Comparison of ENCODE assay signal across 22 cellular contexts in genomic region chr22:17357688-17358087, GRCh38. TPM values are rescaled to one million over a fixed set of nuclear protein-coding genes. Genes with fewer than 3 reads are reported as not detected.
DNase-seq lines count a peak whose midpoint lies in the region; ATAC-seq, FAIRE-seq and TF ChIP-seq lines count a peak whose summit lies in the region.
"Had no signal": no experiment of that assay in that cellular context is flagged by ENCODE, and none has a peak within 500 bp of the region (broad histone marks: within the 10 kb centered on the region; RNA-seq: fewer than 3 reads in every experiment).

No MANE protein-coding gene starts in this region.

- no peak overlapping the region for H3K9ac ChIP-seq in neuronal stem cell (ENCODE audit: low read depth, low read length, poor library complexity)
- no peak overlapping the region for H3K9ac ChIP-seq in kidney (ENCODE audit: low read length in 2 of 2)
- H3K9ac ChIP-seq: BLaER1 had no signal

- peaks cover 16% of the 10 kb centered on the region for H3K4me1 Mint-ChIP-seq in WTC11
- H3K4me1 Mint-ChIP-seq in nephron progenitor cell, result peaks cover 20% of the 10 kb centered on the region
- H3K4me1 Mint-ChIP-seq: B cell; CD4-positive, CD25-positive, alpha-beta regulatory T cell had no signal

- intact Hi-C loops in kidney (cut with DNase I) (no loop called here), ovary (cut with DNase I) (no loop called here)

- no peak overlapping the region for H2BK15ac ChIP-seq in neuronal stem cell (ENCODE audit: low read length)

- H3K36me3 ChIP-seq in neuronal stem cell (replicated peaks in 1 of 2; ENCODE audit: control insufficient read depth in 2 of 2, insufficient read depth in 2 of 2, low read length in 2 of 2) (no peaks in the 10 kb centered on the region), kidney (ENCODE audit: control insufficient read depth in 1 of 2, insufficient read depth in 2 of 2, low read length in 2 of 2) (no peaks in the 10 kb centered on the region), ovary (no peaks in the 10 kb centered on the region)
- H3K36me3 ChIP-seq: BLaER1 had no signal

- FAIRE-seq in kidney (lab: Jason Lieb, UNC), result no peak
- FAIRE-seq: A204.1, GM12878, GM18507, H1 had no signal

- H3K79me1 ChIP-seq in neuronal stem cell (ENCODE audit: low read depth, low read length), result no peaks in the 10 kb centered on the region

- H3K27me3 Mint-ChIP-seq in WTC11 (ENCODE audit: low read depth), result no peaks in the 10 kb centered on the region
- no peaks in the 10 kb centered on the region for H3K27me3 Mint-ChIP-seq in nephron progenitor cell (ENCODE audit: low read depth, poor library complexity)

- no CpG with 5 or more reads among the region's 2 CpGs for WGBS in neuronal stem cell (ENCODE audit: extremely low coverage in 2 of 2, insufficient read length in 2 of 2, insufficient replicate concordance in 1 of 2), 2 donors
- WGBS in ovary, 3 donors, result 69 to 77% (median 75%) methylated on average over 2 of the region's 2 CpGs

- H3K9me3 ChIP-seq in neuronal stem cell (replicated peaks in 1 of 2; ENCODE audit: control insufficient read depth in 2 of 2, insufficient read depth in 1 of 2, low read depth in 1 of 2, low read length in 2 of 2) (no peaks in the 10 kb centered on the region), kidney (ENCODE audit: control insufficient read depth in 1 of 2, low read length in 2 of 2) (no peaks in the 10 kb centered on the region), ovary (no peaks in the 10 kb centered on the region)
- H3K9me3 ChIP-seq: BLaER1, Caco-2 had no signal

- no peak overlapping the region for H3K27ac Mint-ChIP-seq in WTC11
- peak overlapping the region; percentile 41 for H3K27ac Mint-ChIP-seq in nephron progenitor cell
- H3K27ac Mint-ChIP-seq: B cell; CD4-positive, CD25-positive, alpha-beta regulatory T cell; CD8-positive, alpha-beta T cell had no signal

- H3K27me3 ChIP-seq in neuronal stem cell (ENCODE audit: control insufficient read depth in 3 of 3, insufficient read depth in 3 of 3, low read depth in 1 of 3, low read length in 3 of 3) (no peaks in the 10 kb centered on the region), ovary (no peaks in the 10 kb centered on the region)
- H3K27me3 ChIP-seq: BLaER1 had no signal

- H2BK12ac ChIP-seq in neuronal stem cell (ENCODE audit: low read length), result no peak overlapping the region

- H3K23ac ChIP-seq in neuronal stem cell (ENCODE audit: low read depth, low read length, poor library complexity), result no peak overlapping the region

- H3K18ac ChIP-seq in neuronal stem cell (ENCODE audit: low read length), result no peak overlapping the region

- TF ChIP-seq POLR2A in ovary (IDR thresholded peaks at IDR 0.05), result no peak

- no peak overlapping the region for H4K8ac ChIP-seq in neuronal stem cell (ENCODE audit: low read depth, low read length)

- H3K4me3 ChIP-seq in neuronal stem cell (ENCODE audit: low read length in 2 of 2), result no peak overlapping the region
- H3K4me3 ChIP-seq in kidney (ENCODE audit: low read length in 2 of 2), result no peak overlapping the region
- no peak overlapping the region for H3K4me3 ChIP-seq in ovary
- H3K4me3 ChIP-seq: BLaER1, GM12878 had no signal

- no peak for TF ChIP-seq CTCF in WTC11 (IDR thresholded peaks at IDR 0.05)
- no peak for TF ChIP-seq CTCF in nephron progenitor cell (IDR thresholded peaks at IDR 0.05)
- no peak for TF ChIP-seq CTCF in kidney (IDR thresholded peaks at IDR 0.05; ENCODE audit: borderline replicate concordance, extremely low read depth, insufficient read depth)
- TF ChIP-seq CTCF in ovary (IDR thresholded peaks at IDR 0.05), result no peak

- ATAC-seq in WTC11 (no peak), HG03280 (IDR thresholded peaks at IDR 0.05; ENCODE audit: unreplicated experiment) (no peak)
- ATAC-seq: CD8-positive, alpha-beta T cell; GM12878 had no signal

- H3K27ac ChIP-seq in neuronal stem cell (replicated peaks; ENCODE audit: low read length) (peak overlapping the region; percentile 52), kidney (ENCODE audit: low read depth in 2 of 2, low read length in 2 of 2) (no peak overlapping the region), ovary (no peak overlapping the region)
- H3K27ac ChIP-seq: BLaER1, C4-2B had no signal

- no peak overlapping the region for H2BK5ac ChIP-seq in neuronal stem cell (ENCODE audit: low read length)

- no peak overlapping the region for H3K4ac ChIP-seq in neuronal stem cell (ENCODE audit: low read length)

- POLR2A ChIA-PET in WTC11 (lab: Charles Lee), result interaction anchor here (0.5 to 0.6 kb wide), 3 partner anchors 19 to 214 kb away, joined by 3 to 6 read pairs (median 5); no protein-coding TSS in a partner anchor

- no peak overlapping the region for H2BK120ac ChIP-seq in neuronal stem cell (ENCODE audit: low read depth, low read length)

- H3K4me2 ChIP-seq in neuronal stem cell (ENCODE audit: insufficient read depth, low read length, poor library complexity, severe bottlenecking), result no peak overlapping the region
- H3K4me2 ChIP-seq: BLaER1 had no signal

- no peak overlapping the region for H4K91ac ChIP-seq in neuronal stem cell (ENCODE audit: low read depth, low read length, poor library complexity)

- no peak overlapping the region for H3K14ac ChIP-seq in neuronal stem cell (ENCODE audit: low read length)

- TF ChIP-seq EP300 in ovary (IDR thresholded peaks at IDR 0.05), result no peak

- H3K4me1 ChIP-seq in neuronal stem cell (ENCODE audit: control insufficient read depth in 2 of 2, insufficient read depth in 1 of 2, low read depth in 1 of 2, low read length in 2 of 2), result peaks cover 8 to 13% of the 10 kb centered on the region in 2 donors
- no peaks in the 10 kb centered on the region for H3K4me1 ChIP-seq in kidney (ENCODE audit: control insufficient read depth in 1 of 2, insufficient read depth in 1 of 2, low read depth in 1 of 2, low read length in 2 of 2)
- no peaks in the 10 kb centered on the region for H3K4me1 ChIP-seq in ovary (ENCODE audit: insufficient read depth)
- H3K4me1 ChIP-seq: BLaER1, Caco-2 had no signal

- peak overlapping the region; percentile 75 for H2AFZ ChIP-seq in neuronal stem cell (ENCODE audit: low read length)

- DNase-seq in WTC11 (ENCODE audit: low spot score) (no peak), nephron progenitor cell (no peak), neuronal stem cell (ENCODE audit: low spot score) (no peak), kidney (no peak), ovary (no peak)
- DNase-seq: Caco-2; CD4-positive, CD25-positive, alpha-beta regulatory T cell; CD8-positive, alpha-beta T cell; DMS153; EL; GDM1; H7; HCEC 1CT had no signal

- CTCF ChIA-PET in WTC11 (lab: Charles Lee), result interaction anchor here (0.6 to 1.8 kb wide), 5 partner anchors 10 to 211 kb away, joined by 3 to 11 read pairs (median 3); no protein-coding TSS in a partner anchor

- H3K4me3 Mint-ChIP-seq in WTC11 (no peak overlapping the region), nephron progenitor cell (no peak overlapping the region)
- H3K4me3 Mint-ChIP-seq: B cell; CD4-positive, CD25-positive, alpha-beta regulatory T cell; CD8-positive, alpha-beta T cell had no signal

- no peaks in the 10 kb centered on the region for H3K36me3 Mint-ChIP-seq in WTC11
- H3K36me3 Mint-ChIP-seq in nephron progenitor cell (ENCODE audit: low read depth), result no peaks in the 10 kb centered on the region
- H3K36me3 Mint-ChIP-seq: CD4-positive, CD25-positive, alpha-beta regulatory T cell; CD8-positive, alpha-beta T cell had no signal

- H2AK5ac ChIP-seq in neuronal stem cell (ENCODE audit: low read depth, low read length), result no peak overlapping the region

- H3K9me3 Mint-ChIP-seq in WTC11, result no peaks in the 10 kb centered on the region
- H3K9me3 Mint-ChIP-seq in nephron progenitor cell, result peaks cover 3% of the 10 kb centered on the region
- H3K9me3 Mint-ChIP-seq: CD8-positive, alpha-beta T cell had no signal

TF ChIP-seq in WTC11, 78 proteins besides CTCF, POLR2A, EP300 and RAD21:
- peak; percentile 65 for TF ChIP-seq PRDM15 (CRISPR knock-in tag; IDR thresholded peaks at IDR 0.05)
- TF ChIP-seq ZBTB21 (CRISPR knock-in tag; IDR thresholded peaks at IDR 0.05; ENCODE audit: borderline replicate concordance), result no peak

RNA-seq across cellular contexts. Expression of gene CECR2, which starts 11.6 kb away (rescaled TPM):
- total RNA-seq in WTC11 (2021), result 110 to 111 TPM (median 110 TPM) in 3 replicates
- polyA plus RNA-seq in neuronal stem cell (2013, experiment 1 of 2), result 33.0 TPM
- 34.5 TPM for polyA plus RNA-seq in neuronal stem cell (2013, experiment 2 of 2)
- 3.4 TPM for total RNA-seq in kidney
- 0.58 TPM for polyA plus RNA-seq in kidney (ENCODE audit: insufficient read depth, low read depth, low replicate concordance)
- 1 to 10 TPM in 5 of 7 donors, under 1 TPM in 2; 0.87 to 6.7 (median 2.6) TPM for total RNA-seq in ovary
- polyA plus RNA-seq in ovary, result 1 to 10 TPM in 1 of 2 donors, under 1 TPM in 1; 0.99 to 1.1 TPM
- total RNA-seq: CD4-positive, CD25-positive, alpha-beta regulatory T cell had no signal
- polyA plus RNA-seq: AG04450; CD4-positive, CD25-positive, alpha-beta regulatory T cell had no signal

Comparison
In these comparisons a context has a peak if more than half of its experiments do, and no peak if none do; other contexts are left out.
1. RNA of gene CECR2, which starts 11.6 kb away (total RNA-seq): 110 to 111 TPM in WTC11; 3.4 TPM in kidney (single experiment) and 0.87 to 6.7 TPM in ovary; every median in the first group is over 10 times any median in the second.